ENCODE assay signal across 6 cellular contexts in the genomic region with DNA sequence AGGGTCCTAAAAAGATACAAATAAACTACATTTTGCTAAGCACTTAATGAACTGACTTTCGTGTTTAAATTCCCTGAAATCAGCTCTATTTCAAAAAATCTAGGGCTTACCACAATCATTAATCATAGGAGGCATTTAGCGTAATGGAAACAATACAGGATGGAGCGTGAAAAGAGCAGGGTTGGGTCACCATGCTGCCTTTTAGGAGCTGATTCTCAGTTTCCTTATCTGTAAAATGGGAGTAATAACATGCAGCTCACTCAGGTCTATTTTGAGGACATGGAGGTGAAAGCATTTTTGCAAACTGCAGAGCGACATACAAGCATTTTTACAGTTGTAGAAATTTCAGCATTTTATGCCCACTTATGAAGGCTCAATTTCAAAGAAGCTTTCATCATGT.
"Had no signal": no experiment of that assay in that cellular context is flagged by ENCODE, and none has a peak within 500 bp of the region (broad histone marks: within the 10 kb centered on the region; RNA-seq: fewer than 3 reads in every experiment).

No MANE protein-coding gene starts in this region.

- H3K27ac ChIP-seq: HL-60 had no signal

- H3K4me3 Mint-ChIP-seq: IgD-negative memory B cell had no signal

- DNase-seq: IMR-90, KBM-7 had no signal

- FAIRE-seq: HepG2, HTR-8/SVneo had no signal

- ATAC-seq: HepG2 had no signal

- H3K27ac Mint-ChIP-seq: IgD-negative memory B cell had no signal

- H3K36me3 Mint-ChIP-seq: IgD-negative memory B cell had no signal

- H3K4me1 Mint-ChIP-seq: IgD-negative memory B cell had no signal
